8 cellular contexts compared by ENCODE assay signal in genomic region chr6:133953634-133954415, GRCh38. TPM values are rescaled to one million over a fixed set of nuclear protein-coding genes. Genes with fewer than 3 reads are reported as not detected.
DNase-seq lines count a peak whose midpoint lies in the region; ATAC-seq and TF ChIP-seq lines count a peak whose summit lies in the region.

No MANE protein-coding gene starts in this region.

- TF ChIP-seq POLR2A in IMR-90 (IDR thresholded peaks at IDR 0.05; ENCODE audit: low read depth, low read length): no peak

- peak overlapping the region; percentile 74 for H2BK5ac ChIP-seq in IMR-90 (ENCODE audit: low read depth, low read length, poor library complexity, severe bottlenecking)

- H3K79me1 ChIP-seq in IMR-90 (ENCODE audit: low read depth in 1 of 2, low read length in 2 of 2): peaks cover 18 to 56% of the 10 kb centered on the region in 2 experiments

- WGBS in IMR-90 (ENCODE audit: extremely low coverage in 2 of 2, insufficient read length in 1 of 2), 2 experiments: 21% methylated on average over 4 of the region's 23 CpGs; no CpG with 5 or more reads in 1 of the 2 experiments

- intact Hi-C loops in IMR-90 (cut with micrococcal nuclease): no loop called here

- no peaks in the 10 kb centered on the region for H3K9me3 ChIP-seq in BE2C
- no peaks in the 10 kb centered on the region for H3K9me3 ChIP-seq in IMR-90 (ENCODE audit: control insufficient read depth, insufficient read depth, low read length)
- no peaks in the 10 kb centered on the region for H3K9me3 ChIP-seq in mononuclear cell (ENCODE audit: low read depth, low read length)

- H2AK5ac ChIP-seq in IMR-90 (ENCODE audit: low read depth, low read length): no peak overlapping the region

- POLR2A ChIA-PET in IMR-90 (lab: Charles Lee; ENCODE audit: unreplicated experiment): no interaction called here

- H3K9ac ChIP-seq in IMR-90 (ENCODE audit: low read depth, low read length): peak overlapping the region; percentile 71

- H4K20me1 ChIP-seq in IMR-90 (ENCODE audit: insufficient read depth, low read length): peaks cover 19% of the 10 kb centered on the region; the same call in 1 of the 2 replicates

- H2BK15ac ChIP-seq in IMR-90 (ENCODE audit: low read depth, low read length): no peak overlapping the region

- dilution Hi-C loops in IMR-90 (cut with HindIII; ENCODE audit: low sequenced_read_pairs, unreplicated experiment): no loop called here

- H3K4me2 ChIP-seq in IMR-90 (ENCODE audit: low read depth, low read length): peak overlapping the region; percentile 99

- CTCF ChIA-PET in IMR-90 (lab: Yijun Ruan, JAX): interaction anchor here (0.8 to 2.4 kb wide), 5 partner anchors 22 to 110 kb away, joined by 3 to 7 read pairs (median 3); no protein-coding TSS in a partner anchor

- peak overlapping the region; percentile 73 for H2AK9ac ChIP-seq in IMR-90 (replicated peaks; ENCODE audit: low read depth, low read length, poor library complexity)

- peaks cover 9% of the 10 kb centered on the region; the same call in 1 of the 2 replicates for H3K9me1 ChIP-seq in IMR-90 (ENCODE audit: insufficient read depth, low read length)

- H4K5ac ChIP-seq in IMR-90 (ENCODE audit: low read depth, low read length): no peak overlapping the region

- TF ChIP-seq RAD21 in IMR-90 (IDR thresholded peaks at IDR 0.05; ENCODE audit: low read length): no peak

- H2BK120ac ChIP-seq in IMR-90 (ENCODE audit: low read depth, low read length): no peak overlapping the region

- no peak overlapping the region for H3K18ac ChIP-seq in IMR-90 (ENCODE audit: low read depth, low read length)

- in situ Hi-C loops in IMR-90 (cut with MboI; ENCODE audit: low sequenced_read_pairs): no loop called here
- in situ Hi-C loops in brain microvascular endothelial cell (cut with HindIII; ENCODE audit: low pct_ligation_motif_present, low sequenced_read_pairs): no loop called here

- no peak for TF ChIP-seq CTCF in BE2C (IDR thresholded peaks at IDR 0.05; ENCODE audit: low read depth, low read length)
- no peak for TF ChIP-seq CTCF in IMR-90 (conservative IDR thresholded peaks at IDR 0.05; ENCODE audit: low read depth, low read length)
- TF ChIP-seq CTCF in brain microvascular endothelial cell (IDR thresholded peaks at IDR 0.05; ENCODE audit: low read depth, low read length, missing control alignments): no peak

- H3K14ac ChIP-seq in IMR-90 (replicated peaks; ENCODE audit: low read depth, low read length): peak overlapping the region; percentile 46; the same call in 1 of the 2 replicates

- ATAC-seq in IMR-90 (ENCODE audit: low read depth) (no peak; the same call in 1 of the 2 replicates), GM19035 (IDR thresholded peaks at IDR 0.05; ENCODE audit: unreplicated experiment) (no peak)

- H3K36me3 ChIP-seq in BE2C (no peaks in the 10 kb centered on the region), IMR-90 (ENCODE audit: control insufficient read depth, insufficient read depth, low read length) (no peaks in the 10 kb centered on the region), brain microvascular endothelial cell (replicated peaks) (no peaks in the 10 kb centered on the region)

- H4K91ac ChIP-seq in IMR-90 (ENCODE audit: insufficient read depth, low read depth, low read length): no peak overlapping the region

- H2AFZ ChIP-seq in IMR-90 (replicated peaks; ENCODE audit: low read length, poor library complexity): peak overlapping the region; percentile 97

- H2BK20ac ChIP-seq in IMR-90 (ENCODE audit: low read depth, low read length): no peak overlapping the region

- BruUV-seq in IMR-90 (replicated peaks; lab: Mats Ljungman, UMichigan): no TSS peak

- peak overlapping the region; percentile 53 for H3K27ac ChIP-seq in IMR-90 (ENCODE audit: insufficient read depth, low read length)
- peak overlapping the region; percentile 68 for H3K27ac ChIP-seq in brain microvascular endothelial cell

- peak overlapping the region; percentile 20 to 37; a peak in 2 of 4 replicates for H4K8ac ChIP-seq in IMR-90 (ENCODE audit: low read depth in 2 of 2, low read length in 2 of 2)

- H3K56ac ChIP-seq in IMR-90 (ENCODE audit: extremely low read depth, insufficient read depth, low read length): 0 out of 2 replicates have a peak overlapping the region, but pooled peaks have one; percentile 17

- peak overlapping the region; percentile 5 for H3K23ac ChIP-seq in IMR-90 (ENCODE audit: low read depth, low read length)

- 0 out of 2 replicates have a peak overlapping the region, but pooled peaks have one; percentile 32 for H3K4ac ChIP-seq in IMR-90 (ENCODE audit: low read depth, low read length)

- peaks cover 14% of the 10 kb centered on the region for H3K4me1 ChIP-seq in BE2C
- peaks cover 9% of the 10 kb centered on the region for H3K4me1 ChIP-seq in IMR-90 (ENCODE audit: control insufficient read depth, insufficient read depth, low read length)
- H3K4me1 ChIP-seq in mononuclear cell (ENCODE audit: insufficient read depth, low read length): peaks cover 31% of the 10 kb centered on the region

- H3K27me3 ChIP-seq in BE2C (no peaks in the 10 kb centered on the region), IMR-90 (ENCODE audit: control insufficient read depth, insufficient read depth, low read length) (no peaks in the 10 kb centered on the region), brain microvascular endothelial cell (replicated peaks) (no peaks in the 10 kb centered on the region), mononuclear cell (ENCODE audit: insufficient read depth, low read length) (no peaks in the 10 kb centered on the region)

- DNase-seq in BE2C (no peak), IMR-90 (no peak), brain microvascular endothelial cell (no peak), H4 (ENCODE audit: low spot score) (no peak), COLO668 (lab: John Stamatoyannopoulos, UW; ENCODE audit: unreplicated experiment) (no peak)
- DNase-seq in stimulated activated CD4-positive, alpha-beta T cell treated with anti-CD3 and anti-CD28 coated beads, Interleukin-4, amount 100 ng/mL, for 4 hours: no peak

- peak overlapping the region; percentile 89 for H3K4me3 ChIP-seq in BE2C (ENCODE audit: low read depth, low read length)
- peak overlapping the region; percentile 64 for H3K4me3 ChIP-seq in IMR-90 (ENCODE audit: insufficient read depth, low read depth, low read length)
- peak overlapping the region; percentile 84 for H3K4me3 ChIP-seq in brain microvascular endothelial cell (ENCODE audit: low read depth, low read length)
- H3K4me3 ChIP-seq in mononuclear cell (ENCODE audit: low read length): peak overlapping the region; percentile 84

TF ChIP-seq in IMR-90, 13 proteins besides CTCF, POLR2A, EP300 and RAD21:
- TF ChIP-seq CHD1 (IDR thresholded peaks at IDR 0.05; ENCODE audit: low read depth, low read length) (no peak), FOS (IDR thresholded peaks at IDR 0.05; ENCODE audit: low read depth, low read length) (no peak), BHLHE40 (IDR thresholded peaks at IDR 0.05; ENCODE audit: low read depth, low read length) (no peak), MAFK (IDR thresholded peaks at IDR 0.05; ENCODE audit: low read depth, low read length) (no peak), NFE2L2 (IDR thresholded peaks at IDR 0.05; ENCODE audit: low read depth, low read length) (no peak), MAZ (IDR thresholded peaks at IDR 0.05; ENCODE audit: borderline replicate concordance, low read depth, low read length) (no peak), CEBPB (IDR thresholded peaks at IDR 0.05; ENCODE audit: low read depth, low read length) (no peak), SMC3 (IDR thresholded peaks at IDR 0.05; ENCODE audit: low read depth, low read length) (no peak), USF2 (IDR thresholded peaks at IDR 0.05; ENCODE audit: low read depth, low read length) (no peak), RFX5 (IDR thresholded peaks at IDR 0.05; ENCODE audit: low read depth, low read length) (no peak), ELK1 (IDR thresholded peaks at IDR 0.05; ENCODE audit: borderline replicate concordance, low read depth, low read length) (no peak), RCOR1 (IDR thresholded peaks at IDR 0.05; ENCODE audit: insufficient replicate concordance, low read length) (no peak), MXI1 (IDR thresholded peaks at IDR 0.05; ENCODE audit: borderline replicate concordance, low read depth, low read length) (no peak)

RNA-seq across cellular contexts. Expression of gene TBPL1, which starts 0.8 kb away (rescaled TPM):
- 63.0 TPM for polyA plus RNA-seq in BE2C (2012; ENCODE audit: insufficient read depth, insufficient read length, low read depth)
- total RNA-seq in IMR-90 (2012; rRNA removed) (25.6 and 38.3 TPM in 2 replicates), mononuclear cell (39.9 TPM)
- 32.5 and 34.0 TPM in 2 replicates for polyA plus RNA-seq in IMR-90 (2012; rRNA removed)
- polyA plus RNA-seq in IMR-90 (2012; cell fraction: cytosol; rRNA removed): 6.6 and 14.8 TPM in 2 replicates
- 7.1 and 25.3 TPM in 2 replicates for polyA plus RNA-seq in IMR-90 (2012; cell fraction: nucleus; rRNA removed; ENCODE audit: low replicate concordance)
- 32.3 and 52.0 TPM in 2 replicates for total RNA-seq in H4 (2014; rRNA removed; shearing (Covaris generic))
